27 cellular contexts compared by ENCODE assay signal in genomic region chr4:7620086-7620813, GRCh38.
"Had no signal": no experiment of that assay in that cellular context is flagged by ENCODE, and none has a peak within 500 bp of the region (broad histone marks: within the 10 kb centered on the region; RNA-seq: fewer than 3 reads in every experiment).

No MANE protein-coding gene starts in this region.

- H3K27me3 ChIP-seq: ascending aorta, brain microvascular endothelial cell, hepatocyte, sigmoid colon had no signal

- H3K9me3 ChIP-seq: ascending aorta, lower lobe of right lung, sigmoid colon, suprapubic skin, tibial artery had no signal

- H3K4me1 ChIP-seq: ascending aorta, lower lobe of right lung, suprapubic skin, tibial artery had no signal

- H3K4me2 ChIP-seq: hepatocyte, smooth muscle cell had no signal

- DNase-seq: activated CD4-positive, alpha-beta T cell treated with anti-CD3 and anti-CD28 coated beads for 48 hours; activated CD4-positive, alpha-beta T cell treated with anti-CD3 and anti-CD28 coated beads, Interleukin-2, amount 50 U/mL, for 48 hours; activated CD8-positive, alpha-beta memory T cell treated with anti-CD3 and anti-CD28 coated beads, Interleukin-2, amount 50 U/mL, for 4 hours; activated effector memory CD4-positive, alpha-beta T cell treated with anti-CD3 and anti-CD28 coated beads, Interleukin-2, amount 50 U/mL, for 16 hours; activated naive CD4-positive, alpha-beta T cell treated with anti-CD3 and anti-CD28 coated beads, Interleukin-2, amount 10 ng/mL, durations not matched to agents 7 days and 5 days; activated naive CD8-positive, alpha-beta T cell treated with anti-CD3 and anti-CD28 coated beads, Interleukin-2, amount 10 ng/mL, durations not matched to agents 7 days and 5 days; activated T-cell treated with anti-CD3 and anti-CD28 coated beads, Interleukin-2, amount 50 U/mL, for 1 hour; brain microvascular endothelial cell; effector memory CD4-positive, alpha-beta T cell; left colon; lower lobe of right lung; mesendoderm; sigmoid colon; stimulated activated CD4-positive, alpha-beta T cell treated with anti-CD3 and anti-CD28 coated beads, Interleukin-1b, Interleukin-23, amount 100 ng/mL, for 48 hours; stimulated activated CD4-positive, alpha-beta T cell treated with anti-CD3 and anti-CD28 coated beads, Interleukin-4, amount 100 ng/mL, for 4 hours; stimulated activated CD8-positive, alpha-beta memory T cell treated with anti-CD3 and anti-CD28 coated beads, Interleukin-4, amount 100 ng/mL, for 48 hours; stimulated activated naive B cell treated with anti-CD40 and anti-IgM and Interleukin-4, amounts not matched to agents 10 μg/mL and 1 μg/mL and 100 μg/mL, for 72 hours; SW 1271; T-helper 9 cell; tibial artery; WERI-Rb-1 had no signal

- H3K27ac ChIP-seq: ascending aorta, brain microvascular endothelial cell, coronary artery, dorsolateral prefrontal cortex, hepatocyte, lower lobe of right lung, sigmoid colon, suprapubic skin, tibial artery, WERI-Rb-1 had no signal

- H3K4me3 ChIP-seq: ascending aorta, coronary artery, hepatocyte, lower lobe of right lung, sigmoid colon, smooth muscle cell, suprapubic skin, tibial artery had no signal

- H3K36me3 ChIP-seq: ascending aorta, brain microvascular endothelial cell, lower lobe of right lung, sigmoid colon, suprapubic skin, tibial artery had no signal
